In the genomic region with DNA sequence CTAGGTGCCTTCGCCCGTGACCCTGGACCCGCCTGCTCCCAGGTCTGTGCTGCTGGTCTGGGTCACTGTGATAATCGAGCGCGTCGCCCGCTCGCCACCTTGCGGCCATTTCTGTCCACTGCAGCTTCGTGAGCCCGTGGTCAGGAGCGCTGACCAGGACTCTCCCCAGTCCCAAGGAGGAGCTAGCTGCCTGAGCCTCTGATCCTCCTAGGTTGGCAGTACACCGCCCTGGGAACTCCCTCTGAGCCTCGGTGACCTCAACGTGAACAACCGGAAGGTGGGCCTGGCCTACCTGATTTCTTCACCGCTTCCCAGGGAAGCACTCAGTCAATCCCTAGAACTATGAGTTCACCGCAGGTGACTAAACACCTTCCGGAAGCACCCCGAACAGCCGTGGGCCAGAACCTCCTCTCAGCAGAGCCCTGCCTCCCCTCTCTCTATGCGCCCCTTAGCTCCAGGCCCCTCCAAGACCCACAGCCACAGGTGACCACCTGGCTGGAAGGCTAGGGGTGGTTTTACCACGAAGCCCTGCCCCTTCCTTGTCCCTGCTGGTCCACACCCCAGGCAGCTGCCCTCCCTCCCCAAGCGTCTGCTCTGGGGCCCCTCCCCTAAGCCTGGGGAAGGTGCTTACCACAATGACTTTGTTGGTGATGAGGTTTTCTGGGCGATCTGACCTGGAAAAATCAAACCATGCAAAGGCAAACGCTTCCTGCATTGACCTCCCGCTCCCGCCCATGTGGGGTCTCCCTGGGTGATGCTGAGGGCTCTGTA, we compare ENCODE assay signal across 1 cellular context.
TF ChIP-seq lines count a peak whose summit lies in the region.

No MANE protein-coding gene starts in this region.

TF ChIP-seq in H1, 55 proteins besides CTCF, POLR2A, EP300 and RAD21 (continued from another document):
- TF ChIP-seq, protein P1, sequence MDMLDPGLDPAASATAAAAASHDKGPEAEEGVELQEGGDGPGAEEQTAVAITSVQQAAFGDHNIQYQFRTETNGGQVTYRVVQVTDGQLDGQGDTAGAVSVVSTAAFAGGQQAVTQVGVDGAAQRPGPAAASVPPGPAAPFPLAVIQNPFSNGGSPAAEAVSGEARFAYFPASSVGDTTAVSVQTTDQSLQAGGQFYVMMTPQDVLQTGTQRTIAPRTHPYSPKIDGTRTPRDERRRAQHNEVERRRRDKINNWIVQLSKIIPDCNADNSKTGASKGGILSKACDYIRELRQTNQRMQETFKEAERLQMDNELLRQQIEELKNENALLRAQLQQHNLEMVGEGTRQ (IDR thresholded peaks at IDR 0.05; ENCODE audit: low read length) = no peak
- TF ChIP-seq TEAD4 (IDR thresholded peaks at IDR 0.05; ENCODE audit: low read depth, low read length) (no peak), TAF7 (optimal IDR thresholded peaks at IDR 0.05; ENCODE audit: borderline replicate concordance, low read depth, low read length) (no peak), RXRA (IDR thresholded peaks at IDR 0.05; ENCODE audit: insufficient read depth, low read depth, low read length) (no peak), HDAC6 (IDR thresholded peaks at IDR 0.05; ENCODE audit: low read depth, low read length) (no peak), GABPA (IDR thresholded peaks at IDR 0.05; ENCODE audit: borderline replicate concordance, insufficient read depth, low read length) (0 out of 2 replicates have a peak, but pooled peaks have one; percentile 54), CREB1 (IDR thresholded peaks at IDR 0.05) (peak; percentile 50; the same call in 1 of the 2 replicates), CEBPB (IDR thresholded peaks at IDR 0.05; ENCODE audit: low read depth, low read length) (no peak), BACH1 (IDR thresholded peaks at IDR 0.05; ENCODE audit: low read length) (no peak), MAX (IDR thresholded peaks at IDR 0.05) (peak; percentile 50)
